Comparison of ENCODE assay signal across 12 cellular contexts in genomic region chr3:128806588-128806987, GRCh38.
DNase-seq lines count a peak whose midpoint lies in the region; ATAC-seq, FAIRE-seq and TF ChIP-seq lines count a peak whose summit lies in the region.
"Had no signal": no experiment of that assay in that cellular context is flagged by ENCODE, and none has a peak within 500 bp of the region (broad histone marks: within the 10 kb centered on the region; RNA-seq: fewer than 3 reads in every experiment).

No MANE protein-coding gene starts in this region.

- no peak for TF ChIP-seq POLR2A in GM12891 (IDR thresholded peaks at IDR 0.05; ENCODE audit: low read depth, low read length)
- no peak for TF ChIP-seq POLR2A in gastroesophageal sphincter (IDR thresholded peaks at IDR 0.05)

- no peaks in the 10 kb centered on the region for H3K9me3 Mint-ChIP-seq in activated CD4-positive, alpha-beta memory T cell treated with anti-CD3 and anti-CD28 coated beads, Interleukin-2, amount 10 ng/mL, durations not matched to agents 7 days and 5 days
- no peaks in the 10 kb centered on the region for H3K9me3 Mint-ChIP-seq in naive thymus-derived CD4-positive, alpha-beta T cell

- no peak for FAIRE-seq in GM12891 (lab: Jason Lieb, UNC)
- FAIRE-seq: RCC 7860 had no signal

- peak overlapping the region; percentile 74 for H3K27ac ChIP-seq in naive thymus-derived CD4-positive, alpha-beta T cell (ENCODE audit: low read depth, low read length)
- no peak overlapping the region for H3K27ac ChIP-seq in gastroesophageal sphincter

- no peak overlapping the region for H3K4me3 Mint-ChIP-seq in activated CD4-positive, alpha-beta memory T cell treated with anti-CD3 and anti-CD28 coated beads, Interleukin-2, amount 10 ng/mL, durations not matched to agents 7 days and 5 days
- peak overlapping the region in 1 of 10 donors; percentile 9 for H3K4me3 Mint-ChIP-seq in naive thymus-derived CD4-positive, alpha-beta T cell

- 0 to 34% methylated on average over 1 to 2 of the region's 3 CpGs for WGBS in gastroesophageal sphincter (ENCODE audit: low coverage in 1 of 2), 2 donors

- DNase-seq in CD1c-positive myeloid dendritic cell (ENCODE audit: extremely low spot score) (peak; percentile 68), GM12891 (ENCODE audit: insufficient read length, low spot score) (no peak), NCI-H2227 (lab: John Stamatoyannopoulos, UW; ENCODE audit: unreplicated experiment) (no peak), germinal center (ENCODE audit: low spot score) (no peak)
- no peak for DNase-seq in activated CD4-positive, alpha-beta memory T cell treated with anti-CD3 and anti-CD28 coated beads, Interleukin-2, amount 10 ng/mL, durations not matched to agents 7 days and 5 days
- DNase-seq in naive thymus-derived CD4-positive, alpha-beta T cell: no peak
- DNase-seq: activated effector memory CD4-positive, alpha-beta T cell treated with anti-CD3 and anti-CD28 coated beads, Interleukin-2, amount 50 U/mL, for 16 hours; cortex of kidney; kidney glomerular epithelial cell; nucleus accumbens had no signal

- CTCF ChIA-PET in activated CD4-positive, alpha-beta memory T cell treated with anti-CD3 and anti-CD28 coated beads, Interleukin-2, amount 10 ng/mL, durations not matched to agents 7 days and 5 days (lab: Charles Lee): interaction anchor here (2.4 kb wide), 1 partner anchor 126 kb away, joined by 8 read pairs; no protein-coding TSS in a partner anchor
- CTCF ChIA-PET in naive thymus-derived CD4-positive, alpha-beta T cell (lab: Charles Lee): interaction anchor here (1.0 to 1.5 kb wide), 2 partner anchors 125 to 126 kb away, joined by 3 read pairs; no protein-coding TSS in a partner anchor

- POLR2A ChIA-PET in activated CD4-positive, alpha-beta memory T cell treated with anti-CD3 and anti-CD28 coated beads, Interleukin-2, amount 10 ng/mL, durations not matched to agents 7 days and 5 days (lab: Charles Lee): interaction anchor here (1.4 kb wide), 1 partner anchor 17 kb away, joined by 3 read pairs; no protein-coding TSS in a partner anchor
- POLR2A ChIA-PET in naive thymus-derived CD4-positive, alpha-beta T cell (lab: Charles Lee): interaction anchor here (0.7 kb wide), 1 partner anchor 8 kb away, joined by 3 read pairs; no protein-coding TSS in a partner anchor

- no peak overlapping the region for H3K4me3 ChIP-seq in naive thymus-derived CD4-positive, alpha-beta T cell (ENCODE audit: low read length)
- no peak overlapping the region for H3K4me3 ChIP-seq in gastroesophageal sphincter

- intact Hi-C loops in naive thymus-derived CD4-positive, alpha-beta T cell (cut with micrococcal nuclease): no loop called here

- TF ChIP-seq EP300 in gastroesophageal sphincter (IDR thresholded peaks at IDR 0.05): no peak

- H3K27ac Mint-ChIP-seq in activated CD4-positive, alpha-beta memory T cell treated with anti-CD3 and anti-CD28 coated beads, Interleukin-2, amount 10 ng/mL, durations not matched to agents 7 days and 5 days: peak overlapping the region; percentile 38
- H3K27ac Mint-ChIP-seq in naive thymus-derived CD4-positive, alpha-beta T cell: peak overlapping the region; percentile 80 to 98 (median 96)

- H3K4me1 Mint-ChIP-seq in activated CD4-positive, alpha-beta memory T cell treated with anti-CD3 and anti-CD28 coated beads, Interleukin-2, amount 10 ng/mL, durations not matched to agents 7 days and 5 days: peaks cover 45% of the 10 kb centered on the region
- peaks cover 45 to 81% (median 66%) of the 10 kb centered on the region in 7 donors for H3K4me1 Mint-ChIP-seq in naive thymus-derived CD4-positive, alpha-beta T cell

- peaks cover 61% of the 10 kb centered on the region for H3K36me3 Mint-ChIP-seq in activated CD4-positive, alpha-beta memory T cell treated with anti-CD3 and anti-CD28 coated beads, Interleukin-2, amount 10 ng/mL, durations not matched to agents 7 days and 5 days (ENCODE audit: low read depth)
- peaks cover 11 to 37% (median 33%) of the 10 kb centered on the region in 5 donors for H3K36me3 Mint-ChIP-seq in naive thymus-derived CD4-positive, alpha-beta T cell

- no peak for TF ChIP-seq CTCF in gastroesophageal sphincter (IDR thresholded peaks at IDR 0.05)

- no peaks in the 10 kb centered on the region for H3K9me3 ChIP-seq in naive thymus-derived CD4-positive, alpha-beta T cell (ENCODE audit: control insufficient read depth in 2 of 3, low read length in 3 of 3)
- H3K9me3 ChIP-seq in gastroesophageal sphincter: no peaks in the 10 kb centered on the region

- H3K27me3 Mint-ChIP-seq in activated CD4-positive, alpha-beta memory T cell treated with anti-CD3 and anti-CD28 coated beads, Interleukin-2, amount 10 ng/mL, durations not matched to agents 7 days and 5 days: no peaks in the 10 kb centered on the region
- no peaks in the 10 kb centered on the region for H3K27me3 Mint-ChIP-seq in naive thymus-derived CD4-positive, alpha-beta T cell

- H3K4me1 ChIP-seq in naive thymus-derived CD4-positive, alpha-beta T cell (ENCODE audit: control insufficient read depth in 2 of 2, insufficient read depth in 2 of 2, low read length in 2 of 2): peaks cover 22 to 43% of the 10 kb centered on the region in 2 donors
- peaks cover 4 to 80% (median 8%) of the 10 kb centered on the region in 3 donors for H3K4me1 ChIP-seq in gastroesophageal sphincter

- peaks cover 7 to 47% (median 14%) of the 10 kb centered on the region in 3 experiments for H3K36me3 ChIP-seq in naive thymus-derived CD4-positive, alpha-beta T cell (ENCODE audit: control insufficient read depth in 2 of 3, insufficient read depth in 3 of 3, low read length in 3 of 3)
- peaks cover 0 to 54% of the 10 kb centered on the region in 2 donors for H3K36me3 ChIP-seq in gastroesophageal sphincter

- no peaks in the 10 kb centered on the region for H3K27me3 ChIP-seq in naive thymus-derived CD4-positive, alpha-beta T cell (ENCODE audit: control insufficient read depth in 2 of 2, insufficient read depth in 2 of 2, low read length in 2 of 2)
- no peaks in the 10 kb centered on the region for H3K27me3 ChIP-seq in gastroesophageal sphincter

- no peak for ATAC-seq in naive thymus-derived CD4-positive, alpha-beta T cell
- no peak for ATAC-seq in gastroesophageal sphincter

TF ChIP-seq in GM12891, 5 proteins besides CTCF, POLR2A, EP300 and RAD21:
- peak; percentile 76 for TF ChIP-seq SPI1 (IDR thresholded peaks at IDR 0.05; ENCODE audit: low read depth, low read length)
- TF ChIP-seq POU2F2 (IDR thresholded peaks at IDR 0.05; ENCODE audit: low read depth, low read length): no peak
